ENCODE assay signal across 9 cellular contexts in the genomic region with DNA sequence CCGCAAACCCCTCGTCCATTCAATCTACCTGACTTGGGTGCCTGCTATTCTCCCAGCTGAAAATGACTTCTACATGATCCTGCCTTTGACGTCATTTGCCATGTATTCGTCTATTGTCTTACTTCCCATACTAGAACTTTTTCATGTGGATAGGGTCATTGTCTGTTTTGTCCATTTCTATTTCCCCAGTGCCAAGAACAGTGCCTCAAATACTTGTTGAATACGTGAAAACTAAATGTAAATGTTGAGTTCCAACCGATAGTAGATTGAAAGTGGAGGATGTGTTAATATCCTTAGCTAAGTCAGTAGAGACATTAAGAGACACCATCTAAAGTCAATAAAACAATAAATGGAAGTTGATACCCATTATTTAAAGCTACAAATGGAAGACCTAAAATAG. TPM values are rescaled to one million over a fixed set of nuclear protein-coding genes. Genes with fewer than 3 reads are reported as not detected.
DNase-seq lines count a peak whose midpoint lies in the region; ATAC-seq and TF ChIP-seq lines count a peak whose summit lies in the region.
"Had no signal": no experiment of that assay in that cellular context is flagged by ENCODE, and none has a peak within 500 bp of the region (broad histone marks: within the 10 kb centered on the region; RNA-seq: fewer than 3 reads in every experiment).

No MANE protein-coding gene starts in this region.

- H3K9me3 ChIP-seq in Karpas-422 (ENCODE audit: low read length): no peaks in the 10 kb centered on the region

- H3K4me3 ChIP-seq in Karpas-422 (ENCODE audit: low read length): peak overlapping the region; percentile 83
- H3K4me3 ChIP-seq in choroid plexus epithelial cell (ENCODE audit: low read depth, low read length): peak overlapping the region; percentile 83

- H4K20me1 ChIP-seq in Karpas-422 (ENCODE audit: insufficient read depth, low read depth, low read length): no peaks in the 10 kb centered on the region

- H3K9me3 Mint-ChIP-seq in natural killer cell: peaks cover 0 to 2% of the 10 kb centered on the region in 2 donors

- H3K4me1 Mint-ChIP-seq in natural killer cell: peaks cover 53 to 59% of the 10 kb centered on the region in 2 donors

- H3K27ac ChIP-seq in C4-2B: peak overlapping the region; percentile 79
- H3K27ac ChIP-seq in Karpas-422 (ENCODE audit: low read length): peak overlapping the region; percentile 64

- ATAC-seq in natural killer cell (no peak), GM18511 (IDR thresholded peaks at IDR 0.05; ENCODE audit: unreplicated experiment) (no peak)

- H3K27me3 Mint-ChIP-seq in natural killer cell (ENCODE audit: low read depth in 2 of 2): no peaks in the 10 kb centered on the region

- intact Hi-C loops in natural killer cell (cut with micrococcal nuclease) (loop anchor here (10.0 kb wide), 1 partner anchor 1078 kb away; a partner anchor contains a TSS), head of caudate nucleus (cut with DNase I) (no loop called here)

- H2AFZ ChIP-seq in Karpas-422 (ENCODE audit: low read length): peak overlapping the region; percentile 44; the same call in 1 of the 2 replicates

- H3K4me1 ChIP-seq in Karpas-422 (ENCODE audit: low read length): peaks cover 22% of the 10 kb centered on the region

- H3K4me2 ChIP-seq in Karpas-422 (ENCODE audit: low read depth, low read length, poor library complexity, severe bottlenecking): peak overlapping the region; percentile 80

- H3K4me3 Mint-ChIP-seq in natural killer cell: peak overlapping the region; percentile 94

- peaks cover 26% of the 10 kb centered on the region for H3K79me2 ChIP-seq in Karpas-422 (ENCODE audit: low read length)

- peaks cover 18% of the 10 kb centered on the region for H3K36me3 Mint-ChIP-seq in natural killer cell

- H3K9me2 ChIP-seq in Karpas-422 (replicated peaks; ENCODE audit: insufficient read depth, low read length): no peaks in the 10 kb centered on the region; the same call in 1 of the 2 replicates

- DNase-seq in Karpas-422: no peak
- no peak for DNase-seq in choroid plexus epithelial cell (ENCODE audit: low read depth)
- no peak for DNase-seq in natural killer cell
- DNase-seq in C1 segment of cervical spinal cord (lab: John Stamatoyannopoulos, UW): no peak
- no peak for DNase-seq in head of caudate nucleus
- no peak for DNase-seq in epidermal melanocyte (ENCODE audit: insufficient read length, low spot score)

- peak overlapping the region; percentile 88 to 90 for H3K27ac Mint-ChIP-seq in natural killer cell

- H3K36me3 ChIP-seq in Karpas-422 (ENCODE audit: insufficient read depth, low read length): peaks cover 8% of the 10 kb centered on the region; the same call in 1 of the 2 replicates

- peak overlapping the region; percentile 85 for H3K9ac ChIP-seq in Karpas-422 (ENCODE audit: low read length)

- TF ChIP-seq CTCF in C4-2B (conservative IDR thresholded peaks at IDR 0.05) (no peak), choroid plexus epithelial cell (conservative IDR thresholded peaks at IDR 0.05; ENCODE audit: low read depth, low read length) (no peak), natural killer cell (IDR thresholded peaks at IDR 0.05) (no peak)

- H3K27me3 ChIP-seq in Karpas-422 (ENCODE audit: low read length): no peaks in the 10 kb centered on the region

RNA-seq across cellular contexts. Expression of a gene that starts 0.9 kb away (rescaled TPM):
- total RNA-seq in Karpas-422 (2014; rRNA removed; shearing (Covaris generic); ENCODE audit: low replicate concordance): 17.5 and 21.1 TPM in 2 replicates
- 10 to 100 TPM in 1 of 3 donors, 1 to 10 TPM in 2; 7.6 to 14.7 (median 9.8) TPM for total RNA-seq in natural killer cell

RNA-seq across cellular contexts. Expression of a gene that starts 13.3 kb away (rescaled TPM):
- not detected in 2 replicates for total RNA-seq in Karpas-422 (2014; rRNA removed; shearing (Covaris generic); ENCODE audit: low replicate concordance)
- total RNA-seq in natural killer cell: not detected
- total RNA-seq: mononuclear cell had no signal

RNA-seq across cellular contexts. Expression of a gene that starts 25.6 kb away (rescaled TPM):
- not detected in 2 replicates for total RNA-seq in Karpas-422 (2014; rRNA removed; shearing (Covaris generic); ENCODE audit: low replicate concordance)
- not detected for total RNA-seq in natural killer cell
- total RNA-seq: mononuclear cell had no signal

RNA-seq across cellular contexts. Expression of a gene that starts 30.2 kb away (rescaled TPM):
- not detected in 2 replicates for total RNA-seq in Karpas-422 (2014; rRNA removed; shearing (Covaris generic); ENCODE audit: low replicate concordance)
- total RNA-seq in natural killer cell: not detected

RNA-seq across cellular contexts. Expression of a gene that starts 36.7 kb away (rescaled TPM):
- total RNA-seq in Karpas-422 (2014; rRNA removed; shearing (Covaris generic); ENCODE audit: low replicate concordance): not detected in 2 replicates
- not detected for total RNA-seq in natural killer cell
- total RNA-seq: mononuclear cell had no signal
